In the genomic region with DNA sequence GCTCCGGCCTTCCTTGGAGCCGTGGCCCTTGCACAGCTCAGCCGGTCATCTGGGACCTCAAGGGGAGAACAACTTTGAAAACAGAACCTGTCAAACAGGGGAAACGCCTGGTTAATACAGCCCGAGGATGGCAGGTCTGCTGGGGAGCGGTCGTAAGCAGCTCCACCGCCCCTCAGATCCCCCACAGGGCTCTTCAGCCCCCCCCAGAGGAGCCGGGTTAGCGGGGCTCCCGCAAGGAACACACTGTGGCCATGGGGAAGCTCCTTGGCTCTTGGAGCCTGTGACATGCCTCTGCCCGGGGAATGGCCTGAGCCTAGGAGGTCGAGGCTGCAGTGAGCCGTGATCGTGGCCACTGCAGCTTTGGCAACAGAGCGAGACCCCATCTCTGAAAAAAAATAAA, we compare ENCODE assay signal across 16 cellular contexts. TPM values are rescaled to one million over a fixed set of nuclear protein-coding genes. Genes with fewer than 3 reads are reported as not detected.
DNase-seq lines count a peak whose midpoint lies in the region; ATAC-seq and TF ChIP-seq lines count a peak whose summit lies in the region.
"Had no signal": no experiment of that assay in that cellular context is flagged by ENCODE, and none has a peak within 500 bp of the region (broad histone marks: within the 10 kb centered on the region; RNA-seq: fewer than 3 reads in every experiment).

No MANE protein-coding gene starts in this region.

- H3K4me1 ChIP-seq in HUES6 (ENCODE audit: control insufficient read depth, insufficient read depth, low read length) (peaks cover 39% of the 10 kb centered on the region), OCI-LY7 (ENCODE audit: insufficient read depth, low read length, poor library complexity, severe bottlenecking) (peaks cover 32% of the 10 kb centered on the region)
- H3K4me1 ChIP-seq in naive thymus-derived CD4-positive, alpha-beta T cell (ENCODE audit: control insufficient read depth in 2 of 2, insufficient read depth in 2 of 2, low read length in 2 of 2) = peaks cover 45 to 66% of the 10 kb centered on the region in 2 donors

- TF ChIP-seq CTCF in HFFc6 (IDR thresholded peaks at IDR 0.05) (no peak), OCI-LY7 (conservative IDR thresholded peaks at IDR 0.05; ENCODE audit: low read length) (no peak)

- H4K20me1 ChIP-seq in OCI-LY7 (ENCODE audit: insufficient read depth, low read length) = no peaks in the 10 kb centered on the region

- H3K79me2 ChIP-seq in OCI-LY7 (ENCODE audit: insufficient read depth, low read depth, low read length) = peaks cover 2% of the 10 kb centered on the region; the same call in 1 of the 2 replicates

- H3K27me3 ChIP-seq in HUES6 (ENCODE audit: control insufficient read depth, insufficient read depth, low read length) = no peaks in the 10 kb centered on the region
- no peaks in the 10 kb centered on the region for H3K27me3 ChIP-seq in naive thymus-derived CD4-positive, alpha-beta T cell (ENCODE audit: control insufficient read depth in 2 of 2, insufficient read depth in 2 of 2, low read length in 2 of 2)
- H3K27me3 ChIP-seq: heart left ventricle, Peyer's patch had no signal

- H3K27ac ChIP-seq in HUES6 (ENCODE audit: low read depth, low read length) = no peak overlapping the region
- peak overlapping the region; percentile 62 for H3K27ac ChIP-seq in naive thymus-derived CD4-positive, alpha-beta T cell (ENCODE audit: low read depth, low read length)
- H3K27ac ChIP-seq in OCI-LY7 (ENCODE audit: low read depth, low read length, poor library complexity, severe bottlenecking) = no peak overlapping the region
- H3K27ac ChIP-seq: Peyer's patch had no signal

- H3K36me3 ChIP-seq in HUES6 (ENCODE audit: control insufficient read depth, insufficient read depth, low read length) (peaks cover 13% of the 10 kb centered on the region), OCI-LY7 (ENCODE audit: insufficient read depth, low read length) (peaks cover 23% of the 10 kb centered on the region)
- H3K36me3 ChIP-seq in naive thymus-derived CD4-positive, alpha-beta T cell (ENCODE audit: control insufficient read depth in 2 of 3, insufficient read depth in 3 of 3, low read length in 3 of 3) = peaks cover 0 to 18% (median 0%) of the 10 kb centered on the region in 3 experiments

- intact Hi-C loops in activated CD4-positive, alpha-beta T cell treated with anti-CD3 and anti-CD28 coated beads for 36 hours (cut with DNase I, micrococcal nuclease) = loop anchor here in 1 of 2 experiments (5.0 to 10.0 kb wide), 3 partner anchors 420 to 1717 kb away; a partner anchor contains a TSS
- intact Hi-C loops in naive thymus-derived CD4-positive, alpha-beta T cell (cut with micrococcal nuclease) = loop anchor here in 1 of 2 donors (10.0 kb wide), 1 partner anchor 1947 kb away; a partner anchor contains a TSS
- intact Hi-C loops in OCI-LY7 (cut with micrococcal nuclease; ENCODE audit: unreplicated experiment) = no loop called here

- peaks cover 10% of the 10 kb centered on the region for H3K36me3 Mint-ChIP-seq in activated CD4-positive, alpha-beta T cell treated with anti-CD3 and anti-CD28 coated beads for 36 hours (ENCODE audit: low read depth)
- H3K36me3 Mint-ChIP-seq in activated naive CD4-positive, alpha-beta T cell treated with anti-CD3 and anti-CD28 coated beads, Interleukin-2, amount 50 U/mL, for 72 hours = peaks cover 0 to 15% of the 10 kb centered on the region in 2 donors
- peaks cover 0 to 10% (median 0%) of the 10 kb centered on the region in 5 donors for H3K36me3 Mint-ChIP-seq in naive thymus-derived CD4-positive, alpha-beta T cell
- H3K36me3 Mint-ChIP-seq in HFFc6 (ENCODE audit: low read depth) = no peaks in the 10 kb centered on the region

- H3K27me3 Mint-ChIP-seq in activated CD4-positive, alpha-beta T cell treated with anti-CD3 and anti-CD28 coated beads for 36 hours = no peaks in the 10 kb centered on the region
- H3K27me3 Mint-ChIP-seq in naive thymus-derived CD4-positive, alpha-beta T cell = no peaks in the 10 kb centered on the region
- H3K27me3 Mint-ChIP-seq in HFFc6 (ENCODE audit: insufficient read depth) = no peaks in the 10 kb centered on the region

- H3K9ac ChIP-seq in HUES6 (ENCODE audit: low read length) = peak overlapping the region; percentile 7

- no peak overlapping the region for H3K4me2 ChIP-seq in OCI-LY7 (ENCODE audit: low read length)

- no peak overlapping the region for H2AFZ ChIP-seq in OCI-LY7 (ENCODE audit: low read length)

- CTCF ChIA-PET in activated CD4-positive, alpha-beta T cell treated with anti-CD3 and anti-CD28 coated beads for 36 hours (lab: Charles Lee) = interaction anchor here (0.7 kb wide), 1 partner anchor 119 kb away, joined by 3 read pairs; no protein-coding TSS in a partner anchor
- CTCF ChIA-PET in naive thymus-derived CD4-positive, alpha-beta T cell (lab: Charles Lee) = interaction anchor here (0.9 kb wide), 1 partner anchor 27 kb away, joined by 3 read pairs; no protein-coding TSS in a partner anchor
- CTCF ChIA-PET in OCI-LY7 (lab: Charles Lee; ENCODE audit: unreplicated experiment) = no interaction called here

- POLR2A ChIA-PET in activated CD4-positive, alpha-beta T cell treated with anti-CD3 and anti-CD28 coated beads for 36 hours (lab: Charles Lee) = interaction anchor here (0.6 kb wide), 3 partner anchors 11 to 215 kb away, joined by 3 to 4 read pairs (median 4); no protein-coding TSS in a partner anchor
- POLR2A ChIA-PET in naive thymus-derived CD4-positive, alpha-beta T cell (lab: Charles Lee) = interaction anchor here (1.4 to 5.6 kb wide), 3 partner anchors 11 to 22 kb away, joined by 4 to 38 read pairs (median 5); a partner anchor contains a TSS
- POLR2A ChIA-PET in OCI-LY7 (lab: Charles Lee) = no interaction called here

- DNase-seq in activated CD4-positive, alpha-beta T cell treated with anti-CD3 and anti-CD28 coated beads for 36 hours = no peak
- no peak for DNase-seq in activated CD4-positive, alpha-beta T cell treated with anti-CD3 and anti-CD28 coated beads, Interleukin-2, amount 50 U/mL, for 1 hour
- DNase-seq in activated naive CD4-positive, alpha-beta T cell treated with anti-CD3 and anti-CD28 coated beads, Interleukin-2, amount 50 U/mL, for 72 hours (ENCODE audit: low spot score in 2 of 2) = no peak
- DNase-seq in naive thymus-derived CD4-positive, alpha-beta T cell = no peak
- DNase-seq in HFFc6 (no peak), OCI-LY7 (ENCODE audit: low spot score) (no peak), DMS53 treated with DMSO at 0.1 percent for 48 hours (lab: John Stamatoyannopoulos, UW; ENCODE audit: unreplicated experiment) (no peak)
- DNase-seq: activated T-cell treated with anti-CD3 and anti-CD28 coated beads for 4 hours; heart left ventricle; midbrain; NCI-H1930; NCI-H69; Peyer's patch; stimulated activated naive B cell treated with anti-CD40 and anti-IgM and Interleukin-4, amounts not matched to agents 10 μg/mL and 1 μg/mL and 100 μg/mL, for 72 hours had no signal

- peak overlapping the region; percentile 78 for H3K4me3 Mint-ChIP-seq in activated CD4-positive, alpha-beta T cell treated with anti-CD3 and anti-CD28 coated beads for 36 hours
- H3K4me3 Mint-ChIP-seq in naive thymus-derived CD4-positive, alpha-beta T cell = peak overlapping the region; percentile 21 to 91 (median 49)
- H3K4me3 Mint-ChIP-seq in HFFc6 = no peak overlapping the region

- BruUV-seq in OCI-LY7 (replicated peaks; lab: Mats Ljungman, UMichigan) = no TSS peak

- ATAC-seq in activated CD4-positive, alpha-beta T cell treated with anti-CD3 and anti-CD28 coated beads for 36 hours = no peak
- no peak for ATAC-seq in activated naive CD4-positive, alpha-beta T cell treated with anti-CD3 and anti-CD28 coated beads, Interleukin-2, amount 50 U/mL, for 72 hours
- no peak for ATAC-seq in naive thymus-derived CD4-positive, alpha-beta T cell
- ATAC-seq: GM12878; heart left ventricle; stimulated activated naive B cell treated with anti-CD40 and anti-IgM and Interleukin-4, amounts not matched to agents 10 μg/mL and 1 μg/mL and 100 μg/mL, for 72 hours had no signal

- peaks cover 75% of the 10 kb centered on the region for H3K4me1 Mint-ChIP-seq in activated CD4-positive, alpha-beta T cell treated with anti-CD3 and anti-CD28 coated beads for 36 hours
- H3K4me1 Mint-ChIP-seq in naive thymus-derived CD4-positive, alpha-beta T cell = peaks cover 38 to 76% (median 59%) of the 10 kb centered on the region in 7 donors
- H3K4me1 Mint-ChIP-seq in HFFc6 (ENCODE audit: low read depth) = peaks cover 7% of the 10 kb centered on the region

- peak overlapping the region; percentile 97 for H3K27ac Mint-ChIP-seq in activated CD4-positive, alpha-beta T cell treated with anti-CD3 and anti-CD28 coated beads for 36 hours
- H3K27ac Mint-ChIP-seq in activated naive CD4-positive, alpha-beta T cell treated with anti-CD3 and anti-CD28 coated beads, Interleukin-2, amount 50 U/mL, for 72 hours = peak overlapping the region; percentile 92 to 98
- peak overlapping the region; percentile 65 to 97 (median 88) for H3K27ac Mint-ChIP-seq in naive thymus-derived CD4-positive, alpha-beta T cell
- no peak overlapping the region for H3K27ac Mint-ChIP-seq in HFFc6

- no peaks in the 10 kb centered on the region for H3K9me3 ChIP-seq in HUES6 (ENCODE audit: control insufficient read depth, insufficient read depth, low read depth, low read length)
- no peaks in the 10 kb centered on the region for H3K9me3 ChIP-seq in naive thymus-derived CD4-positive, alpha-beta T cell (ENCODE audit: control insufficient read depth in 2 of 3, low read length in 3 of 3)
- no peaks in the 10 kb centered on the region for H3K9me3 ChIP-seq in OCI-LY7 (ENCODE audit: low read length)
- H3K9me3 ChIP-seq: heart left ventricle, Peyer's patch had no signal

- H3K4me3 ChIP-seq in HUES6 (ENCODE audit: low read depth, low read length) (no peak overlapping the region), OCI-LY7 (ENCODE audit: low read depth, low read length, poor library complexity, severe bottlenecking) (no peak overlapping the region)
- no peak overlapping the region for H3K4me3 ChIP-seq in naive thymus-derived CD4-positive, alpha-beta T cell (ENCODE audit: low read length)
- H3K4me3 ChIP-seq: GM12878, heart left ventricle, Peyer's patch had no signal

- no peaks in the 10 kb centered on the region for H3K9me2 ChIP-seq in OCI-LY7 (ENCODE audit: insufficient read depth, low read length)

- no peaks in the 10 kb centered on the region for H3K9me3 Mint-ChIP-seq in activated CD4-positive, alpha-beta T cell treated with anti-CD3 and anti-CD28 coated beads for 36 hours (ENCODE audit: low read depth)
- no peaks in the 10 kb centered on the region for H3K9me3 Mint-ChIP-seq in activated naive CD4-positive, alpha-beta T cell treated with anti-CD3 and anti-CD28 coated beads, Interleukin-2, amount 50 U/mL, for 72 hours
- H3K9me3 Mint-ChIP-seq in naive thymus-derived CD4-positive, alpha-beta T cell = no peaks in the 10 kb centered on the region
- H3K9me3 Mint-ChIP-seq in HFFc6 = no peaks in the 10 kb centered on the region
- H3K9me3 Mint-ChIP-seq: stimulated activated naive B cell treated with anti-CD40 and anti-IgM and Interleukin-4, amounts not matched to agents 10 μg/mL and 1 μg/mL and 100 μg/mL, for 72 hours had no signal

RNA-seq across cellular contexts. Expression of a gene that starts 6.8 kb away (rescaled TPM):
- 10 to 100 TPM; 25.4 to 28.8 TPM for total RNA-seq in activated CD4-positive, alpha-beta T cell treated with anti-CD3 and anti-CD28 coated beads for 36 hours
- 10 to 100 TPM; 13.3 to 26.2 TPM for total RNA-seq in activated naive CD4-positive, alpha-beta T cell treated with anti-CD3 and anti-CD28 coated beads, Interleukin-2, amount 50 U/mL, for 72 hours
- total RNA-seq in naive thymus-derived CD4-positive, alpha-beta T cell = 10 to 100 TPM; 16.4 to 55.3 (median 41.3) TPM
- 10 to 100 TPM; 42.2 to 61.8 TPM for polyA plus RNA-seq in naive thymus-derived CD4-positive, alpha-beta T cell
- total RNA-seq in HFFc6 (2021; fragmentation: NEBNext Ultra II Directional; extraction: Animal tissue kit (Norgen Biotek cat#: 25700)) = 10 to 100 TPM; 31.6 to 45.4 (median 35.7) TPM
- total RNA-seq in OCI-LY7 (2014; rRNA removed; shearing (Covaris generic)) = 38.4 and 51.0 TPM in 2 replicates
- total RNA-seq in OCI-LY7 (2022) = 50.5 and 53.8 TPM in 2 replicates

RNA-seq across cellular contexts. Expression of a gene that starts 16.8 kb away (rescaled TPM):
- 1 to 10 TPM; 4.2 to 5.2 TPM for total RNA-seq in activated CD4-positive, alpha-beta T cell treated with anti-CD3 and anti-CD28 coated beads for 36 hours
- total RNA-seq in activated naive CD4-positive, alpha-beta T cell treated with anti-CD3 and anti-CD28 coated beads, Interleukin-2, amount 50 U/mL, for 72 hours = 10 to 100 TPM in 1 of 2 donors, 1 to 10 TPM in 1; 4.5 to 10.0 TPM
- total RNA-seq in naive thymus-derived CD4-positive, alpha-beta T cell = 10 to 100 TPM in 1 of 5 experiments, 1 to 10 TPM in 4; 2.7 to 17.7 (median 8.2) TPM
- under 1 TPM; 0.92 to 0.97 TPM for polyA plus RNA-seq in naive thymus-derived CD4-positive, alpha-beta T cell
- 10 to 100 TPM; 38.2 to 46.7 (median 40.2) TPM for total RNA-seq in HFFc6 (2021; fragmentation: NEBNext Ultra II Directional; extraction: Animal tissue kit (Norgen Biotek cat#: 25700))
- 0.21 and 0.38 TPM in 2 replicates for total RNA-seq in OCI-LY7 (2014; rRNA removed; shearing (Covaris generic))
- 0.63 and 0.72 TPM in 2 replicates for total RNA-seq in OCI-LY7 (2022)
